In the genomic region with DNA sequence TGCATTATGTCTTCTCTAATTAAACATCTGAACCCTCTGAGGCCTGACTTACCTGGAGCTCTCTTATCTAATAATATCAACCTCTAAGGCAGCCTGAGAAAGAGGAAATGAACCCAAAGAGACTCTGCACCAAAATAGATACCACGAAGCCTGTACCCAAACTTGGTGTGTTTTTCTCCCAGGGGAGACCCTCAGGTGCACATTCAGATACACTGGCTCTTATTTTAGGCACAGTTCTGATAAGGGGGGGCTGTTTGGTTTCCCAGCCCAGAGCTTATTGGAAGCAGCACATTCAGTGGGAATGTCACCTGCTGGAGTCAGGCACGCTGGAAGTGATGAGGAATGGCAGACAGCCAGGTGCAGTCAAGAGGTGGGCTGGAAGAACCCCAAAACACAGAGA, we compare ENCODE assay signal across 10 cellular contexts. TPM values are rescaled to one million over a fixed set of nuclear protein-coding genes. Genes with fewer than 3 reads are reported as not detected.
DNase-seq lines count a peak whose midpoint lies in the region; ATAC-seq and TF ChIP-seq lines count a peak whose summit lies in the region.
"Had no signal": no experiment of that assay in that cellular context is flagged by ENCODE, and none has a peak within 500 bp of the region (broad histone marks: within the 10 kb centered on the region; RNA-seq: fewer than 3 reads in every experiment).

No MANE protein-coding gene starts in this region.

- peak; percentile 52 for ATAC-seq in GM18858 (IDR thresholded peaks at IDR 0.05; ENCODE audit: unreplicated experiment)
- ATAC-seq in GM21447 (IDR thresholded peaks at IDR 0.05; ENCODE audit: unreplicated experiment), result peak; percentile 57
- ATAC-seq in HG03159 (IDR thresholded peaks at IDR 0.05; ENCODE audit: unreplicated experiment), result peak; percentile 55
- ATAC-seq in esophagus mucosa, result peak; percentile 55

- peaks cover 0 to 6% (median 0%) of the 10 kb centered on the region in 7 donors for H3K9me3 Mint-ChIP-seq in CD14-positive monocyte
- H3K9me3 Mint-ChIP-seq: neural crest cell had no signal

- no peaks in the 10 kb centered on the region for H3K4me1 Mint-ChIP-seq in CD14-positive monocyte

- DNase-seq in ureter (ENCODE audit: low spot score) (no peak), iPS-NIHi11 (ENCODE audit: low spot score) (no peak), epidermal melanocyte (ENCODE audit: insufficient read length, low spot score) (no peak), CD14-positive monocyte (ENCODE audit: low spot score) (no peak)
- DNase-seq: hypothalamus had no signal

- intact Hi-C loops in CD14-positive monocyte (cut with micrococcal nuclease), result no loop called here

- H3K4me3 Mint-ChIP-seq in CD14-positive monocyte, result no peak overlapping the region
- H3K4me3 Mint-ChIP-seq: neural crest cell had no signal

- no peaks in the 10 kb centered on the region for H3K36me3 Mint-ChIP-seq in CD14-positive monocyte

- H3K27ac Mint-ChIP-seq in CD14-positive monocyte, result peak overlapping the region in 1 of 7 donors; percentile 11

- H3K27me3 Mint-ChIP-seq in CD14-positive monocyte (ENCODE audit: low read depth in 3 of 3), result peaks cover 0 to 2% (median 1%) of the 10 kb centered on the region in 3 donors

- no peak for TF ChIP-seq CTCF in CD14-positive monocyte (IDR thresholded peaks at IDR 0.05)

RNA-seq across cellular contexts. Expression of gene CCR6, which starts 9.8 kb away (rescaled TPM):
- not detected for total RNA-seq in esophagus mucosa
- total RNA-seq in ureter, result not detected
- under 1 TPM; 0.07 to 0.43 TPM for polyA plus RNA-seq in CD14-positive monocyte
- total RNA-seq: neural crest cell had no signal

RNA-seq across cellular contexts. Expression of gene GPR31, which starts 44.7 kb away (rescaled TPM):
- total RNA-seq in esophagus mucosa (not detected), ureter (not detected)
- not detected for polyA plus RNA-seq in CD14-positive monocyte
- total RNA-seq: neural crest cell had no signal
